1 cellular context compared by ENCODE assay signal in genomic region chr3:13548696-13549512, GRCh38.
A peak's percentile ranks its signal among the peaks of the same experiment; 100 is the strongest.
TF ChIP-seq lines count a peak whose summit lies in the region.

Gene FBLN2 (plus strand): TSS chr3:13549125. CDS start chr3:13570356, 21,231 bp downstream.

TF ChIP-seq in H1, 55 proteins besides CTCF, POLR2A, EP300 and RAD21:
- TF ChIP-seq MAX (IDR thresholded peaks at IDR 0.05) = peak; percentile 72
- no peak for TF ChIP-seq SIX5 (IDR thresholded peaks at IDR 0.05; ENCODE audit: low read depth, low read length)
- TF ChIP-seq HDAC2 (IDR thresholded peaks at IDR 0.05; ENCODE audit: borderline replicate concordance in 1 of 2, low read depth in 2 of 2, low read length in 2 of 2) = no peak
- TF ChIP-seq CBX8 (IDR thresholded peaks at IDR 0.05; ENCODE audit: borderline replicate concordance, low read depth, low read length) = no peak
- peak; percentile 75 for TF ChIP-seq KDM4A (IDR thresholded peaks at IDR 0.05; ENCODE audit: low read depth, low read length, severe bottlenecking)
- TF ChIP-seq KDM1A (IDR thresholded peaks at IDR 0.05; ENCODE audit: borderline replicate concordance, low read length) = peak; percentile 34; the same call in 1 of the 2 replicates
- TF ChIP-seq E2F6 (IDR thresholded peaks at IDR 0.05) = peak; percentile 33; the same call in 1 of the 2 replicates
- TF ChIP-seq MAFK (IDR thresholded peaks at IDR 0.05; ENCODE audit: low read depth, low read length) = no peak
TF ChIP-seq in H1: peak in this region for 4.
